15 cellular contexts compared by ENCODE assay signal in genomic region chr1:110877776-110878175, GRCh38. TPM values are rescaled to one million over a fixed set of nuclear protein-coding genes. Genes with fewer than 3 reads are reported as not detected.
DNase-seq lines count a peak whose midpoint lies in the region; ATAC-seq lines count a peak whose summit lies in the region.
"Had no signal": no experiment of that assay in that cellular context is flagged by ENCODE, and none has a peak within 500 bp of the region (broad histone marks: within the 10 kb centered on the region; RNA-seq: fewer than 3 reads in every experiment).

No MANE protein-coding gene starts in this region.

- POLR2A ChIA-PET in T-cell (lab: Charles Lee) = no interaction called here

- no peaks in the 10 kb centered on the region for H3K27me3 Mint-ChIP-seq in activated T-cell treated with anti-CD3 and anti-CD28 coated beads, Interleukin-2, amount 50 U/mL, for 4 hours (ENCODE audit: low read depth)
- no peaks in the 10 kb centered on the region for H3K27me3 Mint-ChIP-seq in T-cell
- no peaks in the 10 kb centered on the region for H3K27me3 Mint-ChIP-seq in central memory CD8-positive, alpha-beta T cell
- H3K27me3 Mint-ChIP-seq in stimulated activated naive CD8-positive, alpha-beta T cell treated with anti-CD3 and anti-CD28 coated beads, Interleukin-15, Interleukin-2, amounts not matched to agents 100 ng/mL and 50 ng/mL, for 24 hours = no peaks in the 10 kb centered on the region

- H3K4me1 Mint-ChIP-seq in activated T-cell treated with anti-CD3 and anti-CD28 coated beads, Interleukin-2, amount 50 U/mL, for 4 hours (ENCODE audit: low read depth) = peaks cover 59% of the 10 kb centered on the region
- H3K4me1 Mint-ChIP-seq in T-cell = peaks cover 61 to 89% (median 70%) of the 10 kb centered on the region in 3 donors
- peaks cover 70% of the 10 kb centered on the region for H3K4me1 Mint-ChIP-seq in central memory CD8-positive, alpha-beta T cell
- H3K4me1 Mint-ChIP-seq in stimulated activated naive CD8-positive, alpha-beta T cell treated with anti-CD3 and anti-CD28 coated beads, Interleukin-15, Interleukin-2, amounts not matched to agents 100 ng/mL and 50 ng/mL, for 24 hours (ENCODE audit: low read depth) = peaks cover 77% of the 10 kb centered on the region

- H3K27ac Mint-ChIP-seq in T-cell = peak overlapping the region; percentile 95 to 98
- peak overlapping the region; percentile 94 for H3K27ac Mint-ChIP-seq in central memory CD8-positive, alpha-beta T cell (ENCODE audit: low read depth)
- peak overlapping the region; percentile 100 for H3K27ac Mint-ChIP-seq in stimulated activated naive CD8-positive, alpha-beta T cell treated with anti-CD3 and anti-CD28 coated beads, Interleukin-15, Interleukin-2, amounts not matched to agents 100 ng/mL and 50 ng/mL, for 24 hours

- H3K36me3 Mint-ChIP-seq in activated T-cell treated with anti-CD3 and anti-CD28 coated beads, Interleukin-2, amount 50 U/mL, for 4 hours (ENCODE audit: insufficient read depth) = peaks cover 33% of the 10 kb centered on the region
- peaks cover 43% of the 10 kb centered on the region for H3K36me3 Mint-ChIP-seq in T-cell
- peaks cover 48% of the 10 kb centered on the region for H3K36me3 Mint-ChIP-seq in central memory CD8-positive, alpha-beta T cell (ENCODE audit: insufficient read depth)
- H3K36me3 Mint-ChIP-seq in stimulated activated naive CD8-positive, alpha-beta T cell treated with anti-CD3 and anti-CD28 coated beads, Interleukin-15, Interleukin-2, amounts not matched to agents 100 ng/mL and 50 ng/mL, for 24 hours (ENCODE audit: low read depth) = peaks cover 54% of the 10 kb centered on the region

- CTCF ChIA-PET in T-cell (lab: Charles Lee) = no interaction called here

- ATAC-seq in activated T-cell treated with anti-CD3 and anti-CD28 coated beads, Interleukin-2, amount 50 U/mL, for 4 hours = no peak
- no peak for ATAC-seq in T-cell (replicated peaks in 1 of 4)
- ATAC-seq in central memory CD8-positive, alpha-beta T cell (replicated peaks; ENCODE audit: extremely low read depth, poor library complexity, severe bottlenecking) = no peak
- ATAC-seq in HG02852 (IDR thresholded peaks at IDR 0.05; ENCODE audit: unreplicated experiment) = no peak

- H3K4me3 Mint-ChIP-seq in activated T-cell treated with anti-CD3 and anti-CD28 coated beads, Interleukin-2, amount 50 U/mL, for 4 hours = peak overlapping the region; percentile 98
- H3K4me3 Mint-ChIP-seq in T-cell = peak overlapping the region; percentile 81 to 99 (median 97)
- peak overlapping the region; percentile 83 for H3K4me3 Mint-ChIP-seq in central memory CD8-positive, alpha-beta T cell
- H3K4me3 Mint-ChIP-seq in stimulated activated naive CD8-positive, alpha-beta T cell treated with anti-CD3 and anti-CD28 coated beads, Interleukin-15, Interleukin-2, amounts not matched to agents 100 ng/mL and 50 ng/mL, for 24 hours = peak overlapping the region; percentile 97

- DNase-seq in activated T-cell treated with anti-CD3 and anti-CD28 coated beads, Interleukin-2, amount 50 U/mL, for 4 hours = no peak
- DNase-seq in activated T-cell treated with anti-CD3 and anti-CD28 coated beads for 4 hours (no peak), T-cell (no peak), HuH-7 (ENCODE audit: low spot score) (no peak)
- no peak for DNase-seq in central memory CD8-positive, alpha-beta T cell (ENCODE audit: low spot score in 2 of 2)
- no peak for DNase-seq in activated CD4-positive, CD25-positive, alpha-beta regulatory T cell treated with anti-CD3 and anti-CD28 coated beads, Interleukin-2, amount 50 U/mL, for 72 hours
- DNase-seq: activated CD4-positive, alpha-beta T cell treated with anti-CD3 and anti-CD28 coated beads for 48 hours; Calu3; effector CD8-positive, alpha-beta T cell; KG1; NCI-H1105; stimulated activated naive CD4-positive, alpha-beta T cell had no signal

- peaks cover 4% of the 10 kb centered on the region for H3K9me3 Mint-ChIP-seq in activated T-cell treated with anti-CD3 and anti-CD28 coated beads, Interleukin-2, amount 50 U/mL, for 4 hours
- H3K9me3 Mint-ChIP-seq in T-cell = no peaks in the 10 kb centered on the region
- no peaks in the 10 kb centered on the region for H3K9me3 Mint-ChIP-seq in central memory CD8-positive, alpha-beta T cell
- no peaks in the 10 kb centered on the region for H3K9me3 Mint-ChIP-seq in stimulated activated naive CD8-positive, alpha-beta T cell treated with anti-CD3 and anti-CD28 coated beads, Interleukin-15, Interleukin-2, amounts not matched to agents 100 ng/mL and 50 ng/mL, for 24 hours

RNA-seq across cellular contexts. Expression of gene CD53, which starts 4.8 kb away (rescaled TPM):
- total RNA-seq in activated T-cell treated with anti-CD3 and anti-CD28 coated beads, Interleukin-2, amount 50 U/mL, for 4 hours = 100 to 1,000 TPM; 163 to 217 (median 190) TPM
- 100 to 1,000 TPM; 288 to 405 (median 386) TPM for total RNA-seq in T-cell
- total RNA-seq: bronchial epithelial cell, Calu3 had no signal
